In the genomic region with DNA sequence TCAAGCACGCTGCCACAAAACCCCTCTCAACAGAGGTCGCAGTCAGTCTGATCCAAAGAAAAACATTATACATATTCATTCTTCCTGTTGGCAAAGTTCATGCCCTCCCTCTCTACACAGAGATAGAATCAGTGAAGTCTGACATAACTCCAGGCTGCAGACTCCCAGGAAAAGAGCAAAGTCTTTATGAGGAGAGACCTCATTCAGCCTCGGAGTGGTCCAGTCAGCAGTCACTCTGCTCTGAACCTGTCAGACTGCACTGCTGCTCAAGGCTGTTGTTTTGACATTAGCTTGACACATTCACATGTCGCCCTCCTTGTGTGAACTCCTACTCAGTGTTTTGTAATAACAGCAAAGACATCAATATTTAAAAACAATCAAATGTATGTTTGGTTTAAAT, we compare ENCODE assay signal across 14 cellular contexts.
DNase-seq lines count a peak whose midpoint lies in the region; ATAC-seq lines count a peak whose summit lies in the region.
"Had no signal": no experiment of that assay in that cellular context is flagged by ENCODE, and none has a peak within 500 bp of the region (broad histone marks: within the 10 kb centered on the region; RNA-seq: fewer than 3 reads in every experiment).

No MANE protein-coding gene starts in this region.

- H3K23ac ChIP-seq in neuronal stem cell (ENCODE audit: low read depth, low read length, poor library complexity), result no peak overlapping the region

- no peak overlapping the region for H3K18ac ChIP-seq in neuronal stem cell (ENCODE audit: low read length)

- H3K9me3 ChIP-seq in neuronal stem cell (replicated peaks in 1 of 2; ENCODE audit: control insufficient read depth in 2 of 2, insufficient read depth in 1 of 2, low read depth in 1 of 2, low read length in 2 of 2), result no peaks in the 10 kb centered on the region
- H3K9me3 ChIP-seq: Caco-2 had no signal

- WGBS in neuronal stem cell (ENCODE audit: extremely low coverage in 2 of 2, insufficient read length in 2 of 2, insufficient replicate concordance in 1 of 2), 2 donors, result no CpG with 5 or more reads among the region's 4 CpGs

- H2BK15ac ChIP-seq in neuronal stem cell (ENCODE audit: low read length), result no peak overlapping the region

- no peak overlapping the region for H3K14ac ChIP-seq in neuronal stem cell (ENCODE audit: low read length)

- no peak for ATAC-seq in GM21528 (IDR thresholded peaks at IDR 0.05; ENCODE audit: low FRiP score, unreplicated experiment)

- no peak overlapping the region for H3K4ac ChIP-seq in neuronal stem cell (ENCODE audit: low read length)

- DNase-seq in HT1080 (ENCODE audit: low read depth), result peak; percentile 3
- DNase-seq in astrocyte of the hippocampus (ENCODE audit: low read depth, low spot score), result peak; percentile 24
- no peak for DNase-seq in neuronal stem cell (ENCODE audit: low spot score)
- DNase-seq in NCI-H2029 treated with DMSO at 0.1 percent for 48 hours (lab: John Stamatoyannopoulos, UW), result no peak
- DNase-seq in SKM-1 (lab: John Stamatoyannopoulos, UW; ENCODE audit: unreplicated experiment), result no peak
- DNase-seq: C1 segment of cervical spinal cord; Caco-2; CD4-positive, alpha-beta memory T cell; DMS153; DND-41; GM23248; H7; HCEC 1CT had no signal

- H3K4me2 ChIP-seq in neuronal stem cell (ENCODE audit: insufficient read depth, low read length, poor library complexity, severe bottlenecking), result no peak overlapping the region

- H3K4me1 ChIP-seq in neuronal stem cell (ENCODE audit: control insufficient read depth in 2 of 2, insufficient read depth in 1 of 2, low read depth in 1 of 2, low read length in 2 of 2), result peaks cover 0 to 2% of the 10 kb centered on the region in 2 donors
- H3K4me1 ChIP-seq: Caco-2 had no signal

- H2AFZ ChIP-seq in neuronal stem cell (ENCODE audit: low read length), result peak overlapping the region; percentile 4
- H2AFZ ChIP-seq: GM23248 had no signal

- H4K8ac ChIP-seq in neuronal stem cell (ENCODE audit: low read depth, low read length), result no peak overlapping the region

- H2BK12ac ChIP-seq in neuronal stem cell (ENCODE audit: low read length), result no peak overlapping the region

- H3K4me3 ChIP-seq in neuronal stem cell (ENCODE audit: low read length in 2 of 2), result no peak overlapping the region
- H3K4me3 ChIP-seq: GM23248 had no signal

- H4K91ac ChIP-seq in neuronal stem cell (ENCODE audit: low read depth, low read length, poor library complexity), result no peak overlapping the region

- no peak overlapping the region for H3K27ac ChIP-seq in neuronal stem cell (replicated peaks; ENCODE audit: low read length)
- H3K27ac ChIP-seq: GM23248 had no signal

- no peaks in the 10 kb centered on the region for H3K79me1 ChIP-seq in neuronal stem cell (ENCODE audit: low read depth, low read length)

- H2BK120ac ChIP-seq in neuronal stem cell (ENCODE audit: low read depth, low read length), result no peak overlapping the region

- H3K27me3 ChIP-seq in neuronal stem cell (ENCODE audit: control insufficient read depth in 3 of 3, insufficient read depth in 3 of 3, low read depth in 1 of 3, low read length in 3 of 3), result no peaks in the 10 kb centered on the region

- H2AK5ac ChIP-seq in neuronal stem cell (ENCODE audit: low read depth, low read length), result no peak overlapping the region

- no peaks in the 10 kb centered on the region for H3K36me3 ChIP-seq in neuronal stem cell (replicated peaks in 1 of 2; ENCODE audit: control insufficient read depth in 2 of 2, insufficient read depth in 2 of 2, low read length in 2 of 2)

- no peak overlapping the region for H3K9ac ChIP-seq in neuronal stem cell (ENCODE audit: low read depth, low read length, poor library complexity)
- H3K9ac ChIP-seq: GM23248 had no signal

- H2BK5ac ChIP-seq in neuronal stem cell (ENCODE audit: low read length), result no peak overlapping the region

Comparison
In these comparisons a context has a peak if more than half of its experiments do, and no peak if none do; other contexts are left out.
1. DNase-seq: peak in HT1080 (single experiment) and astrocyte of the hippocampus (single experiment); none in neuronal stem cell (single experiment), NCI-H2029 treated with DMSO at 0.1 percent for 48 hours (single experiment) and SKM-1 (single experiment).